ENCODE assay signal across 2 cellular contexts in genomic region chr11:93767018-93767417, GRCh38.
TF ChIP-seq lines count a peak whose summit lies in the region.

No MANE protein-coding gene starts in this region.

TF ChIP-seq in K562, 482 proteins besides CTCF, POLR2A, EP300 and RAD21 (continues in another document):
- TF ChIP-seq MNT (conservative IDR thresholded peaks at IDR 0.05) (no peak), KLF6 (CRISPR knock-in tag; IDR thresholded peaks at IDR 0.05; ENCODE audit: borderline replicate concordance) (no peak), HINFP (tag; conservative IDR thresholded peaks at IDR 0.05; ENCODE audit: low read depth) (no peak), GABPA (tag; conservative IDR thresholded peaks at IDR 0.05; ENCODE audit: low read depth) (no peak), GTF2A2 (tag; IDR thresholded peaks at IDR 0.05) (no peak), CHD7 (IDR thresholded peaks at IDR 0.05; ENCODE audit: low read depth, low read length) (no peak), YBX1 (IDR thresholded peaks at IDR 0.05) (no peak), XRCC3 (IDR thresholded peaks at IDR 0.05) (no peak), CBX1 (IDR thresholded peaks at IDR 0.05; ENCODE audit: low read depth) (no peak), DACH1 (IDR thresholded peaks at IDR 0.05; ENCODE audit: partially characterized antibody) (no peak), ZKSCAN3 (CRISPR knock-in tag; IDR thresholded peaks at IDR 0.05) (no peak)

TF ChIP-seq in SK-N-SH, 30 proteins besides CTCF, POLR2A, EP300 and RAD21:
- TF ChIP-seq PBX3 (IDR thresholded peaks at IDR 0.05) (no peak), SMC3 (IDR thresholded peaks at IDR 0.05; ENCODE audit: low read depth, low read length) (no peak), FOXM1 (IDR thresholded peaks at IDR 0.05; ENCODE audit: low read depth) (no peak), GABPA (IDR thresholded peaks at IDR 0.05; ENCODE audit: low read depth) (no peak), NFIC (IDR thresholded peaks at IDR 0.05; ENCODE audit: borderline replicate concordance) (no peak), ZBTB33 (IDR thresholded peaks at IDR 0.05; ENCODE audit: borderline replicate concordance, low read depth) (no peak), FOXJ3 (CRISPR knock-in tag; IDR thresholded peaks at IDR 0.05) (no peak), EZH2phosphoT487 (IDR thresholded peaks at IDR 0.05; ENCODE audit: borderline replicate concordance, low read depth) (no peak), TAF1 (IDR thresholded peaks at IDR 0.05; ENCODE audit: borderline replicate concordance, low read depth, low read length) (no peak), TCF12 (IDR thresholded peaks at IDR 0.05) (no peak), MXI1 (IDR thresholded peaks at IDR 0.05; ENCODE audit: low read depth, low read length) (no peak), ELF1 (IDR thresholded peaks at IDR 0.05) (no peak), RCOR1 (IDR thresholded peaks at IDR 0.05; ENCODE audit: low read length) (no peak), TEAD4 (IDR thresholded peaks at IDR 0.05; ENCODE audit: borderline replicate concordance, insufficient read depth) (no peak), RXRA (IDR thresholded peaks at IDR 0.05; ENCODE audit: borderline replicate concordance, low read depth) (no peak), MAX (IDR thresholded peaks at IDR 0.05; ENCODE audit: low read depth) (no peak), RFX5 (IDR thresholded peaks at IDR 0.05; ENCODE audit: low read length) (no peak), USF2 (IDR thresholded peaks at IDR 0.05; ENCODE audit: borderline replicate concordance, low read depth, low read length) (no peak), FOSL2 (IDR thresholded peaks at IDR 0.05; ENCODE audit: borderline replicate concordance, low read depth) (no peak)
TF ChIP-seq in SK-N-SH: peak in this region for 0.
